In genomic region chr5:34915856-34916192, GRCh38 we compare ENCODE assay signal across 9 cellular contexts. TPM values are rescaled to one million over a fixed set of nuclear protein-coding genes. Genes with fewer than 3 reads are reported as not detected.
DNase-seq lines count a peak whose midpoint lies in the region; ATAC-seq, FAIRE-seq and TF ChIP-seq lines count a peak whose summit lies in the region.
"Had no signal": no experiment of that assay in that cellular context is flagged by ENCODE, and none has a peak within 500 bp of the region (broad histone marks: within the 10 kb centered on the region; RNA-seq: fewer than 3 reads in every experiment).

No MANE protein-coding gene starts in this region.

- peak overlapping the region; percentile 99; the same call in 1 of the 2 replicates for H4K8ac ChIP-seq in H1 (ENCODE audit: extremely low read depth, insufficient read depth, low read length)

- H3K23ac ChIP-seq in H1 (ENCODE audit: insufficient read length) = no peak overlapping the region

- intact Hi-C loops in prostate gland (cut with DNase I) = no loop called here

- H3K9ac ChIP-seq in BLaER1 = peak overlapping the region; percentile 98
- H3K9ac ChIP-seq in H1 (replicated peaks in 1 of 4; ENCODE audit: extremely low read depth in 1 of 4, low read depth in 3 of 4, low read length in 3 of 4) = peak overlapping the region; percentile 90 to 99 (median 98)

- H3K79me2 ChIP-seq in H1 (ENCODE audit: control insufficient read depth in 1 of 2, insufficient read depth in 2 of 2, low read length in 2 of 2) = peaks cover 26 to 73% of the 10 kb centered on the region in 2 experiments

- peak overlapping the region; percentile 80 for H4K5ac ChIP-seq in H1 (ENCODE audit: insufficient read length, low read depth, low read length)

- H3K9me3 ChIP-seq in BLaER1 (no peaks in the 10 kb centered on the region), H1 (ENCODE audit: insufficient read depth in 2 of 2, low read depth in 1 of 2, low read length in 1 of 2) (no peaks in the 10 kb centered on the region), prostate gland (no peaks in the 10 kb centered on the region)

- H2BK120ac ChIP-seq in H1 (replicated peaks; ENCODE audit: low read depth, low read length) = no peak overlapping the region

- TF ChIP-seq POLR2A in H1 (IDR thresholded peaks at IDR 0.05; ENCODE audit: control extremely low read depth in 1 of 2, low read depth in 2 of 2, low read length in 2 of 2) = no peak
- TF ChIP-seq POLR2A in prostate gland (IDR thresholded peaks at IDR 0.05) = no peak

- H3K36me3 Mint-ChIP-seq in nephron progenitor cell (ENCODE audit: low read depth) = peaks cover 36% of the 10 kb centered on the region
- H3K36me3 Mint-ChIP-seq in activated CD4-positive, alpha-beta memory T cell treated with anti-CD3 and anti-CD28 coated beads, Interleukin-2, amount 10 ng/mL, durations not matched to agents 7 days and 5 days (ENCODE audit: low read depth) = peaks cover 44% of the 10 kb centered on the region

- WGBS in H1 (ENCODE audit: extremely low coverage in 1 of 2, insufficient coverage in 1 of 2, insufficient read length in 1 of 2, insufficient replicate concordance in 2 of 2, low coverage in 1 of 2, low lambda C conversion rate in 2 of 2, missing lambda C conversion rate in 1 of 2), 2 experiments = 1% methylated on average over 19 of the region's 20 CpGs; no CpG with 5 or more reads in 1 of the 2 experiments
- WGBS in prostate gland = under 1% methylated on average over 20 of the region's 20 CpGs

- H2BK5ac ChIP-seq in H1 (ENCODE audit: low read depth, low read length) = peak overlapping the region; percentile 94; the same call in 1 of the 2 replicates

- H3K4me1 ChIP-seq in BLaER1 = peaks cover 40% of the 10 kb centered on the region
- peaks cover 0 to 3% (median under 1%) of the 10 kb centered on the region in 4 experiments; a peak in 1 of 7 replicates for H3K4me1 ChIP-seq in H1 (replicated peaks in 1 of 4; ENCODE audit: control insufficient read depth in 3 of 4, insufficient read depth in 4 of 4, low read length in 3 of 4)
- H3K4me1 ChIP-seq in prostate gland (replicated peaks) = peaks cover 6% of the 10 kb centered on the region

- no peaks in the 10 kb centered on the region for H3K79me1 ChIP-seq in H1 (ENCODE audit: low read depth, low read length)

- H3K27me3 ChIP-seq in BLaER1 (no peaks in the 10 kb centered on the region), H1 (replicated peaks in 1 of 4; ENCODE audit: control insufficient read depth in 3 of 4, extremely low read depth in 1 of 4, insufficient read depth in 3 of 4, low read length in 3 of 4) (no peaks in the 10 kb centered on the region), prostate gland (replicated peaks; ENCODE audit: insufficient read depth) (no peaks in the 10 kb centered on the region)

- H3K36me3 ChIP-seq in BLaER1 (peaks cover 54% of the 10 kb centered on the region), H1 (ENCODE audit: control insufficient read depth in 2 of 4, insufficient read depth in 4 of 4, low read length in 3 of 4) (peaks cover 9 to 46% (median 26%) of the 10 kb centered on the region in 4 experiments), prostate gland (no peaks in the 10 kb centered on the region)

- POLR2A ChIA-PET in H1 (lab: Charles Lee; ENCODE audit: partially characterized antibody) = interaction anchor here (1.0 to 5.1 kb wide), 15 partner anchors 9 to 439 kb away, joined by 3 to 52 read pairs (median 5); partner anchors contain the start of genes DNAJC21, RAI14 and TTC23L
- POLR2A ChIA-PET in activated CD4-positive, alpha-beta memory T cell treated with anti-CD3 and anti-CD28 coated beads, Interleukin-2, amount 10 ng/mL, durations not matched to agents 7 days and 5 days (lab: Charles Lee) = interaction anchor here (0.9 to 7.1 kb wide), 15 partner anchors 8 to 1325 kb away, joined by 3 to 200 read pairs (median 5); partner anchors contain the start of genes DNAJC21 and TTC23L

- no peak for DNase-seq in H1 (ENCODE audit: low read depth in 1 of 2, low spot score in 2 of 2)
- DNase-seq in prostate gland (ENCODE audit: low spot score) = no peak
- no peak for DNase-seq in nephron progenitor cell
- DNase-seq in cerebellar cortex (ENCODE audit: low spot score) = no peak
- no peak for DNase-seq in activated CD4-positive, alpha-beta memory T cell treated with anti-CD3 and anti-CD28 coated beads, Interleukin-2, amount 10 ng/mL, durations not matched to agents 7 days and 5 days

- no peak overlapping the region for H2BK15ac ChIP-seq in H1 (ENCODE audit: low read length)

- H3K18ac ChIP-seq in H1 (ENCODE audit: extremely low read depth, low read length) = peak overlapping the region; percentile 92; the same call in 1 of the 2 replicates

- H3K4me3 Mint-ChIP-seq in nephron progenitor cell = no peak overlapping the region
- H3K4me3 Mint-ChIP-seq in activated CD4-positive, alpha-beta memory T cell treated with anti-CD3 and anti-CD28 coated beads, Interleukin-2, amount 10 ng/mL, durations not matched to agents 7 days and 5 days = no peak overlapping the region
- H3K4me3 Mint-ChIP-seq: memory B cell had no signal

- TF ChIP-seq CTCF in H1 (IDR thresholded peaks at IDR 0.05; ENCODE audit: control extremely low read depth in 1 of 3, insufficient read depth in 1 of 3, low read depth in 1 of 3, low read length in 3 of 3) = no peak
- no peak for TF ChIP-seq CTCF in prostate gland (IDR thresholded peaks at IDR 0.05)
- TF ChIP-seq CTCF in nephron progenitor cell (IDR thresholded peaks at IDR 0.05) = no peak

- no peak for FAIRE-seq in H1 (lab: Jason Lieb, UNC)

- peaks cover 10% of the 10 kb centered on the region; the same call in 1 of the 2 replicates for H3K23me2 ChIP-seq in H1 (ENCODE audit: low read depth, low read length)

- CTCF ChIA-PET in H1 (lab: Charles Lee; ENCODE audit: partially characterized antibody) = interaction anchor here (2.3 to 3.9 kb wide), 3 partner anchors 11 to 441 kb away, joined by 8 to 24 read pairs (median 9); no protein-coding TSS in a partner anchor
- CTCF ChIA-PET in activated CD4-positive, alpha-beta memory T cell treated with anti-CD3 and anti-CD28 coated beads, Interleukin-2, amount 10 ng/mL, durations not matched to agents 7 days and 5 days (lab: Charles Lee) = interaction anchor here (0.9 to 5.7 kb wide), 4 partner anchors 8 to 440 kb away, joined by 3 to 39 read pairs (median 10); partner anchors contain the start of gene DNAJC21

- H3K27me3 Mint-ChIP-seq in nephron progenitor cell (ENCODE audit: low read depth, poor library complexity) = no peaks in the 10 kb centered on the region
- no peaks in the 10 kb centered on the region for H3K27me3 Mint-ChIP-seq in activated CD4-positive, alpha-beta memory T cell treated with anti-CD3 and anti-CD28 coated beads, Interleukin-2, amount 10 ng/mL, durations not matched to agents 7 days and 5 days
- H3K27me3 Mint-ChIP-seq: memory B cell had no signal

- no peak for TF ChIP-seq EP300 in H1 (IDR thresholded peaks at IDR 0.05; ENCODE audit: borderline replicate concordance in 1 of 2, low read depth in 2 of 2, low read length in 2 of 2)

- H3K27ac Mint-ChIP-seq in nephron progenitor cell = no peak overlapping the region
- H3K27ac Mint-ChIP-seq in activated CD4-positive, alpha-beta memory T cell treated with anti-CD3 and anti-CD28 coated beads, Interleukin-2, amount 10 ng/mL, durations not matched to agents 7 days and 5 days = no peak overlapping the region
- H3K27ac Mint-ChIP-seq: memory B cell had no signal

- peaks cover 43% of the 10 kb centered on the region for H4K20me1 ChIP-seq in BLaER1
- peaks cover 1 to 6% of the 10 kb centered on the region in 2 experiments for H4K20me1 ChIP-seq in H1 (replicated peaks in 1 of 2; ENCODE audit: control insufficient read depth in 1 of 2, insufficient read depth in 2 of 2, low read length in 2 of 2)

- peak overlapping the region; percentile 70 for H3K56ac ChIP-seq in H1 (replicated peaks; ENCODE audit: insufficient read length, low read depth, low read length)

- TF ChIP-seq RAD21 in H1 (IDR thresholded peaks at IDR 0.05 in 1 of 2, conservative IDR thresholded peaks at IDR 0.05 in 1 of 2; ENCODE audit: low read depth in 2 of 2, low read length in 2 of 2) = no peak

- no peak overlapping the region for H3K4ac ChIP-seq in H1 (replicated peaks; ENCODE audit: insufficient read length, low read depth, low read length)

- no peak overlapping the region for H2AFZ ChIP-seq in H1 (ENCODE audit: low read length)

- peak overlapping the region; percentile 95 for H3K4me2 ChIP-seq in BLaER1
- H3K4me2 ChIP-seq in H1 (ENCODE audit: insufficient read depth in 1 of 2, low read depth in 2 of 2, low read length in 2 of 2) = peak overlapping the region; percentile 80 to 84

- H2BK20ac ChIP-seq in H1 (ENCODE audit: low read length) = no peak overlapping the region

- H3K4me1 Mint-ChIP-seq in nephron progenitor cell = peaks cover 33% of the 10 kb centered on the region
- peaks cover 43% of the 10 kb centered on the region for H3K4me1 Mint-ChIP-seq in activated CD4-positive, alpha-beta memory T cell treated with anti-CD3 and anti-CD28 coated beads, Interleukin-2, amount 10 ng/mL, durations not matched to agents 7 days and 5 days

- no peak overlapping the region for H3K14ac ChIP-seq in H1 (ENCODE audit: insufficient read length)

- ATAC-seq in GM19397 (IDR thresholded peaks at IDR 0.05; ENCODE audit: unreplicated experiment) = peak; percentile 12
- peak; percentile 5 for ATAC-seq in HG03565 (IDR thresholded peaks at IDR 0.05; ENCODE audit: unreplicated experiment)

- H2AK5ac ChIP-seq in H1 (ENCODE audit: low read depth, low read length) = no peak overlapping the region

- no peak overlapping the region; the same call in 1 of the 2 replicates for H2BK12ac ChIP-seq in H1 (ENCODE audit: low read depth, low read length)

- peak overlapping the region; percentile 97 for H4K91ac ChIP-seq in H1 (replicated peaks; ENCODE audit: insufficient read length, low read length)

- H3K27ac ChIP-seq in BLaER1 (peak overlapping the region; percentile 96), H1 (ENCODE audit: low read depth, low read length) (peak overlapping the region; percentile 95), prostate gland (peak overlapping the region; percentile 84 to 87)

- H3K9me3 Mint-ChIP-seq in nephron progenitor cell = no peaks in the 10 kb centered on the region
- no peaks in the 10 kb centered on the region for H3K9me3 Mint-ChIP-seq in activated CD4-positive, alpha-beta memory T cell treated with anti-CD3 and anti-CD28 coated beads, Interleukin-2, amount 10 ng/mL, durations not matched to agents 7 days and 5 days
- H3K9me3 Mint-ChIP-seq: memory B cell had no signal

- peak overlapping the region; percentile 100 for H3K4me3 ChIP-seq in BLaER1
- H3K4me3 ChIP-seq in H1 (ENCODE audit: extremely low read depth in 1 of 4, insufficient read depth in 2 of 4, low read depth in 3 of 4, low read length in 4 of 4) = peak overlapping the region; percentile 86 to 100 (median 96)
- H3K4me3 ChIP-seq in prostate gland = peak overlapping the region; percentile 75 to 89

RNA-seq across cellular contexts. Expression of gene BRIX1, which starts 0.3 kb away (rescaled TPM):
- 64.5 and 71.7 TPM in 2 replicates for total RNA-seq in H1 (2021; fragmentation: NEBNext Ultra II Directional; extraction: Animal tissue kit (Norgen Biotek cat#: 25700))
- 13.2 and 26.9 TPM in 2 replicates for polyA plus RNA-seq in H1 (2011; rRNA removed)
- polyA plus RNA-seq in H1 (2011; cell fraction: cytosol; rRNA removed) = 38.0 TPM
- 5.2 TPM for polyA plus RNA-seq in H1 (2011; cell fraction: nucleus; rRNA removed)
- 25.9 to 45.1 TPM (median 28.7 TPM) in 4 replicates for polyA plus RNA-seq in H1 (2012, experiment 1 of 2)
- 8.3 TPM for polyA plus RNA-seq in H1 (2012, experiment 2 of 2)
- polyA plus RNA-seq in H1 (2013, experiment 1 of 2) = 63.8 TPM
- polyA plus RNA-seq in H1 (2013, experiment 2 of 2) = 61.2 TPM
- 16.0 and 17.9 TPM in 2 replicates for polyA minus RNA-seq in H1 (2011; rRNA and poly(A)+ RNA removed)
- polyA minus RNA-seq in H1 (2011; cell fraction: cytosol; rRNA and poly(A)+ RNA removed) = 36.3 TPM
- 33.0 TPM for polyA minus RNA-seq in H1 (2011; cell fraction: nucleus; rRNA and poly(A)+ RNA removed)
- 10 to 100 TPM; 15.6 to 20.4 TPM for total RNA-seq in prostate gland
- 10 to 100 TPM; 33.0 to 36.0 TPM for total RNA-seq in activated CD4-positive, alpha-beta memory T cell treated with anti-CD3 and anti-CD28 coated beads, Interleukin-2, amount 10 ng/mL, durations not matched to agents 7 days and 5 days

RNA-seq across cellular contexts. Expression of gene RAD1, which starts 0.5 kb away (rescaled TPM):
- total RNA-seq in H1 (2021; fragmentation: NEBNext Ultra II Directional; extraction: Animal tissue kit (Norgen Biotek cat#: 25700)) = 37.3 and 40.5 TPM in 2 replicates
- polyA plus RNA-seq in H1 (2011; rRNA removed) = 12.0 and 15.1 TPM in 2 replicates
- polyA plus RNA-seq in H1 (2011; cell fraction: cytosol; rRNA removed) = 19.1 TPM
- 22.2 TPM for polyA plus RNA-seq in H1 (2011; cell fraction: nucleus; rRNA removed)
- 27.8 to 31.3 TPM (median 29.3 TPM) in 4 replicates for polyA plus RNA-seq in H1 (2012, experiment 1 of 2)
- polyA plus RNA-seq in H1 (2012, experiment 2 of 2) = 9.4 TPM
- polyA plus RNA-seq in H1 (2013, experiment 1 of 2) = 33.2 TPM
- 35.7 TPM for polyA plus RNA-seq in H1 (2013, experiment 2 of 2)
- 35.1 and 40.4 TPM in 2 replicates for polyA minus RNA-seq in H1 (2011; rRNA and poly(A)+ RNA removed)
- polyA minus RNA-seq in H1 (2011; cell fraction: cytosol; rRNA and poly(A)+ RNA removed) = 30.4 TPM
- polyA minus RNA-seq in H1 (2011; cell fraction: nucleus; rRNA and poly(A)+ RNA removed) = 63.6 TPM
- total RNA-seq in prostate gland = 10 to 100 TPM; 18.4 to 28.1 TPM
- total RNA-seq in activated CD4-positive, alpha-beta memory T cell treated with anti-CD3 and anti-CD28 coated beads, Interleukin-2, amount 10 ng/mL, durations not matched to agents 7 days and 5 days = 10 to 100 TPM; 27.5 to 29.2 TPM

RNA-seq across cellular contexts. Expression of gene DNAJC21, which starts 13.5 kb away (rescaled TPM):
- total RNA-seq in H1 (2021; fragmentation: NEBNext Ultra II Directional; extraction: Animal tissue kit (Norgen Biotek cat#: 25700)) = 47.5 and 51.2 TPM in 2 replicates
- polyA plus RNA-seq in H1 (2011; rRNA removed) = 3.2 and 5.1 TPM in 2 replicates
- polyA plus RNA-seq in H1 (2011; cell fraction: cytosol; rRNA removed) = 17.8 TPM
- polyA plus RNA-seq in H1 (2011; cell fraction: nucleus; rRNA removed) = 6.8 TPM
- polyA plus RNA-seq in H1 (2012, experiment 1 of 2) = 31.1 to 53.7 TPM (median 34.8 TPM) in 4 replicates
- 3.1 TPM for polyA plus RNA-seq in H1 (2012, experiment 2 of 2)
- polyA plus RNA-seq in H1 (2013, experiment 1 of 2) = 46.1 TPM
- 45.8 TPM for polyA plus RNA-seq in H1 (2013, experiment 2 of 2)
- polyA minus RNA-seq in H1 (2011; rRNA and poly(A)+ RNA removed) = 7.9 and 9.5 TPM in 2 replicates
- polyA minus RNA-seq in H1 (2011; cell fraction: cytosol; rRNA and poly(A)+ RNA removed) = 9.0 TPM
- polyA minus RNA-seq in H1 (2011; cell fraction: nucleus; rRNA and poly(A)+ RNA removed) = 36.9 TPM
- 10 to 100 TPM; 30.6 to 36.5 TPM for total RNA-seq in prostate gland
- 10 to 100 TPM; 53.8 to 56.8 TPM for total RNA-seq in activated CD4-positive, alpha-beta memory T cell treated with anti-CD3 and anti-CD28 coated beads, Interleukin-2, amount 10 ng/mL, durations not matched to agents 7 days and 5 days
